17 cellular contexts compared by ENCODE assay signal in the genomic region with DNA sequence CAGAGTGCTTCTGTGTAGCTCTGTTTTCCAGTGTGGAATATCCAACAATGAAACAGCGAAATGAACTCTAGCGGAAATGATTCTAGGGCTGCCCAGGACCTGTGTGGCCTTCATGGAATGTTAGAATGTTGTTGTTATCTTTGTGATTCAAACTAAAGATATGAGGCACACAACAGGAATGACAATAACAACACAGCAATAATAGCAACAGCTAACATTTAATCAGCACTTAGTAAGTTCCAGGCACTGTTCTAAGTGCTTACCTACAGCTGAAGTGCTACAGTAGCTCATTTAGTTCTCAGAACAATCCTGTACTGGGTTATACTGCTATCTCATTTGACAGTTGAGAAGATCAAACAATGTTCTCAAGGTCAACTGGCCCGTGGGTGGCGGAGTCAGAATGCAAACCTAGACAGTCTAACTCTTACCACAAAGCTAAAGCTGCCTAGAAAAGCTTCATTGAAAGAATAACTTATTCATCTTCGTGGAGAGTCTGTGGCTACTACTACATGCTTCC.
DNase-seq lines count a peak whose midpoint lies in the region; ATAC-seq and TF ChIP-seq lines count a peak whose summit lies in the region.
"Had no signal": no experiment of that assay in that cellular context is flagged by ENCODE, and none has a peak within 500 bp of the region (broad histone marks: within the 10 kb centered on the region; RNA-seq: fewer than 3 reads in every experiment).

No MANE protein-coding gene starts in this region.

- ATAC-seq in HG03469 (IDR thresholded peaks at IDR 0.05; ENCODE audit: unreplicated experiment) (no peak), HG03432 (IDR thresholded peaks at IDR 0.05; ENCODE audit: unreplicated experiment) (no peak)
- ATAC-seq: activated CD4-positive, CD25-positive, alpha-beta regulatory T cell treated with anti-CD3 and anti-CD28 coated beads, Interleukin-2, amount 50 U/mL, for 24 hours; activated naive CD8-positive, alpha-beta T cell treated with anti-CD3 and anti-CD28 coated beads, Interleukin-2, amount 50 U/mL, for 24 hours; mucosa of descending colon; psoas muscle had no signal

- H3K79me2 ChIP-seq in PC-9 (ENCODE audit: low read depth) (peaks cover 82% of the 10 kb centered on the region), OCI-LY7 (ENCODE audit: insufficient read depth, low read depth, low read length) (no peaks in the 10 kb centered on the region)

- no peaks in the 10 kb centered on the region for H3K27me3 ChIP-seq in PC-9 (ENCODE audit: insufficient read depth, low read depth)

- POLR2A ChIA-PET in PC-9 (lab: Charles Lee; ENCODE audit: unreplicated experiment) = interaction anchor here (0.6 to 0.9 kb wide), 5 partner anchors 61 to 434 kb away, joined by 3 to 6 read pairs (median 4); no protein-coding TSS in a partner anchor
- POLR2A ChIA-PET in OCI-LY7 (lab: Charles Lee) = interaction anchor here (0.6 to 0.8 kb wide), 2 partner anchors 11 to 39 kb away, joined by 3 to 4 read pairs; no protein-coding TSS in a partner anchor

- H3K9me2 ChIP-seq in PC-9 (ENCODE audit: insufficient read depth) (no peaks in the 10 kb centered on the region), OCI-LY7 (ENCODE audit: insufficient read depth, low read length) (no peaks in the 10 kb centered on the region)

- peak; percentile 77 for DNase-seq in ELR (ENCODE audit: low read depth)
- DNase-seq in PC-9 = peak; percentile 50 to 91
- no peak for DNase-seq in epithelial cell of prostate (ENCODE audit: low read depth, low spot score)
- DNase-seq in retinal pigment epithelial cell (ENCODE audit: low read depth) = peak; percentile 44
- no peak for DNase-seq in OCI-LY7 (ENCODE audit: low spot score)
- DNase-seq in stimulated activated CD8-positive, alpha-beta memory T cell treated with anti-CD3 and anti-CD28 coated beads, Interleukin-4, amount 100 ng/mL, for 48 hours = no peak
- DNase-seq: activated naive CD8-positive, alpha-beta T cell treated with anti-CD3 and anti-CD28 coated beads, Interleukin-2, amount 50 U/mL, for 24 hours; activated T-cell treated with anti-CD3 and anti-CD28 coated beads for 4 hours; cortex of kidney; HCEC 1CT; mucosa of descending colon; psoas muscle; stimulated activated CD4-positive, alpha-beta T cell treated with anti-CD3 and anti-CD28 coated beads, Interleukin-4, amount 100 ng/mL, for 4 hours; stimulated activated naive CD4-positive, alpha-beta T cell had no signal

- H3K4me3 ChIP-seq in PC-9 = no peak overlapping the region; the same call in 1 of the 2 replicates
- no peak overlapping the region for H3K4me3 ChIP-seq in retinal pigment epithelial cell (ENCODE audit: low read length)
- no peak overlapping the region for H3K4me3 ChIP-seq in OCI-LY7 (ENCODE audit: low read depth, low read length, poor library complexity, severe bottlenecking)
- H3K4me3 ChIP-seq: mucosa of descending colon, psoas muscle had no signal

- H3K36me3 ChIP-seq in PC-9 (ENCODE audit: low read depth) (no peaks in the 10 kb centered on the region), OCI-LY7 (ENCODE audit: insufficient read depth, low read length) (no peaks in the 10 kb centered on the region)

- CTCF ChIA-PET in PC-9 (lab: Charles Lee) = no interaction called here
- CTCF ChIA-PET in OCI-LY7 (lab: Charles Lee; ENCODE audit: unreplicated experiment) = no interaction called here

- no peaks in the 10 kb centered on the region for H4K20me1 ChIP-seq in PC-9 (ENCODE audit: insufficient read depth)
- H4K20me1 ChIP-seq in OCI-LY7 (ENCODE audit: insufficient read depth, low read length) = no peaks in the 10 kb centered on the region

- peaks cover 84% of the 10 kb centered on the region for H3K4me1 ChIP-seq in PC-9 (replicated peaks; ENCODE audit: insufficient read depth)
- peaks cover 1% of the 10 kb centered on the region for H3K4me1 ChIP-seq in OCI-LY7 (ENCODE audit: insufficient read depth, low read length, poor library complexity, severe bottlenecking)

- no peak for TF ChIP-seq CTCF in PC-9 (conservative IDR thresholded peaks at IDR 0.05)
- no peak for TF ChIP-seq CTCF in retinal pigment epithelial cell (conservative IDR thresholded peaks at IDR 0.05; ENCODE audit: low read depth, low read length)
- TF ChIP-seq CTCF in OCI-LY7 (conservative IDR thresholded peaks at IDR 0.05; ENCODE audit: low read length) = no peak

- no peaks in the 10 kb centered on the region for H3K9me3 ChIP-seq in PC-9 (ENCODE audit: insufficient read depth, low read depth)
- H3K9me3 ChIP-seq in OCI-LY7 (ENCODE audit: low read length) = no peaks in the 10 kb centered on the region
- H3K9me3 ChIP-seq: mucosa of descending colon, psoas muscle had no signal

- peaks cover 42% of the 10 kb centered on the region for H3F3A ChIP-seq in PC-9 (ENCODE audit: insufficient read depth, low read depth)

- H3K27ac ChIP-seq in PC-9 (peak overlapping the region; percentile 92), epithelial cell of prostate (peak overlapping the region; percentile 4), OCI-LY7 (ENCODE audit: low read depth, low read length, poor library complexity, severe bottlenecking) (no peak overlapping the region)
- H3K27ac ChIP-seq: psoas muscle had no signal

- intact Hi-C loops in PC-9 (cut with micrococcal nuclease; ENCODE audit: unreplicated experiment) (loop anchor here (1.0 to 2.0 kb wide), 3 partner anchors 43 to 70 kb away; no protein-coding TSS in a partner anchor), OCI-LY7 (cut with micrococcal nuclease; ENCODE audit: unreplicated experiment) (no loop called here)

- H3K4me2 ChIP-seq in PC-9 (peak overlapping the region; percentile 87), OCI-LY7 (ENCODE audit: low read length) (no peak overlapping the region)

- BruUV-seq in PC-9 (replicated peaks; lab: Mats Ljungman, UMichigan) = no TSS peak
- no TSS peak for BruUV-seq in OCI-LY7 (replicated peaks; lab: Mats Ljungman, UMichigan)

- no peak overlapping the region for H2AFZ ChIP-seq in PC-9
- no peak overlapping the region for H2AFZ ChIP-seq in OCI-LY7 (ENCODE audit: low read length)

Comparison
In these comparisons a context has a peak if more than half of its experiments do, and no peak if none do; other contexts are left out.
1. DNase-seq: peak in ELR (single experiment), PC-9 (2 of 2) and retinal pigment epithelial cell (single experiment); none in epithelial cell of prostate (single experiment), OCI-LY7 (single experiment) and stimulated activated CD8-positive, alpha-beta memory T cell treated with anti-CD3 and anti-CD28 coated beads, Interleukin-4, amount 100 ng/mL, for 48 hours (single experiment).